In the genomic region with DNA sequence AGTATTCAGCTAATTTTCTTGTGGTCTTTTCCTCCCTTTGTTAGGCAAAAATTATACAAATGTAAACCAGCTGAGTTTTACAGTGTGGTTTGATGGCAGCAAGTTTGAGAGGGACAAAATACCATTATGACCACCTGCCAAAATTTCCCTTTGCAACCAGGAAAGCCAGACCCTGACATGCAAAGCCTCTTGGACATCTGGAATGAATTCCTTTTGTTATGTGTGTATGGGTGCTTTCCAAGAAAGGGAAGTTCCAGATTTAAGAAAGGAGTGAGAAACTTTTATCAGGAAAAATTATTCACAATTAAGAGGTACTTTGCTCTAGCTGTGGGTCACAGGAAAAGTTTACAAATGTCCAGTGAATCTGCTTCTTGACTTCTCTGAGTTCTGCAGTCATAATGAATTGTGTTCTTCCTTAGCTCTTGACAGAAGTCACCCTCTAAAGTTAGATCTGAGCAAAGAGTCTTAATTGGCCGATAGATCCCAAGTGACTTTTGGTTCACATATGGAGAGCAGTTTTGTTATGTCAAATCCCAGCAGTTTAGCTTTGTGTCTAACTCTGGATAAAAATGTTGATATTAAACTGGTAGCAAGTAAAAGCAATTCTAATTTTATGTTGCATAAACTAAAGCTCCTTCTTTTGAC, we compare ENCODE assay signal across 17 cellular contexts.
A peak's percentile ranks its signal among the peaks of the same experiment; 100 is the strongest.
DNase-seq lines count a peak whose midpoint lies in the region; TF ChIP-seq lines count a peak whose summit lies in the region.
"Had no signal": no experiment of that assay in that cellular context is flagged by ENCODE, and none has a peak within 500 bp of the region (broad histone marks: within the 10 kb centered on the region; RNA-seq: fewer than 3 reads in every experiment).

No MANE protein-coding gene starts in this region.

- no peaks in the 10 kb centered on the region for H3K27me3 Mint-ChIP-seq in activated CD4-positive, alpha-beta T cell treated with anti-CD3 and anti-CD28 coated beads, Interleukin-2, amount 10 ng/mL, durations not matched to agents 7 days and 5 days
- H3K27me3 Mint-ChIP-seq: activated CD4-positive, alpha-beta memory T cell treated with anti-CD3 and anti-CD28 coated beads for 36 hours had no signal

- WGBS in mesenchymal stem cell, result 100% methylated on average over 1 of the region's 1 CpG

- no peaks in the 10 kb centered on the region for H3K36me3 ChIP-seq in HEK293 (ENCODE audit: control insufficient read depth in 2 of 2, insufficient read depth in 1 of 2, low read length in 2 of 2)
- no peaks in the 10 kb centered on the region for H3K36me3 ChIP-seq in adipocyte (ENCODE audit: control insufficient read depth, insufficient read depth, low read length, severe bottlenecking)
- H3K36me3 ChIP-seq in mesenchymal stem cell (ENCODE audit: control insufficient read depth in 1 of 2, insufficient read depth in 2 of 2, low read depth in 1 of 2, low read length in 2 of 2), result no peaks in the 10 kb centered on the region
- H3K36me3 ChIP-seq: cardiac muscle cell, gastroesophageal sphincter had no signal

- POLR2A ChIA-PET in HEK293 (lab: Yijun Ruan, JAX), result no interaction called here
- POLR2A ChIA-PET in activated CD4-positive, alpha-beta T cell treated with anti-CD3 and anti-CD28 coated beads, Interleukin-2, amount 10 ng/mL, durations not matched to agents 7 days and 5 days (lab: Charles Lee), result no interaction called here

- CTCF ChIA-PET in HEK293 (lab: Yijun Ruan, JAX), result interaction anchor here (0.6 kb wide), 1 partner anchor 369 kb away, joined by 3 read pairs; no protein-coding TSS in a partner anchor
- CTCF ChIA-PET in activated CD4-positive, alpha-beta T cell treated with anti-CD3 and anti-CD28 coated beads, Interleukin-2, amount 10 ng/mL, durations not matched to agents 7 days and 5 days (lab: Charles Lee), result no interaction called here

- DNase-seq in AG09309 (ENCODE audit: low read depth), result peak; percentile 35
- DNase-seq in adipocyte (ENCODE audit: low read depth), result peak; percentile 64
- peak; percentile 46 for DNase-seq in mesenchymal stem cell
- DNase-seq in caudate nucleus (lab: John Stamatoyannopoulos, UW), result no peak
- DNase-seq in activated CD4-positive, CD25-positive, alpha-beta regulatory T cell treated with anti-CD3 and anti-CD28 coated beads, Interleukin-2, amount 50 U/mL, for 72 hours, result no peak
- DNase-seq in stimulated activated CD4-positive, alpha-beta T cell treated with anti-CD3 and anti-CD28 coated beads, Interleukin-2, amount 100 ng/mL, for 48 hours, result no peak
- DNase-seq in activated CD4-positive, alpha-beta T cell treated with anti-CD3 and anti-CD28 coated beads, Interleukin-2, amount 10 ng/mL, durations not matched to agents 7 days and 5 days, result no peak
- DNase-seq: activated CD4-positive, alpha-beta memory T cell treated with anti-CD3 and anti-CD28 coated beads for 36 hours; activated T-cell treated with anti-CD3 and anti-CD28 coated beads, Interleukin-2, amount 50 U/mL, for 48 hours; NCI-H1930; NCI-H510A treated with DMSO at 0.1 percent for 48 hours; retina had no signal

- H3K4ac ChIP-seq in mesenchymal stem cell (ENCODE audit: low read depth in 1 of 2, low read length in 2 of 2), result no peak overlapping the region

- H3K4me1 Mint-ChIP-seq in activated CD4-positive, alpha-beta T cell treated with anti-CD3 and anti-CD28 coated beads, Interleukin-2, amount 10 ng/mL, durations not matched to agents 7 days and 5 days, result no peaks in the 10 kb centered on the region

- H3K4me3 Mint-ChIP-seq in activated CD4-positive, alpha-beta T cell treated with anti-CD3 and anti-CD28 coated beads, Interleukin-2, amount 10 ng/mL, durations not matched to agents 7 days and 5 days, result no peak overlapping the region
- H3K4me3 Mint-ChIP-seq: activated CD4-positive, alpha-beta memory T cell treated with anti-CD3 and anti-CD28 coated beads for 36 hours; natural killer cell treated with Interleukin-12 subunit alpha and Interleukin-12 subunit beta and Interleukin-15 and Interleukin-18, amount 100 ng/mL, for 72 hours had no signal

- H3K18ac ChIP-seq in mesenchymal stem cell (ENCODE audit: low read depth in 1 of 2, low read length in 2 of 2), result no peak overlapping the region

- H2BK120ac ChIP-seq in mesenchymal stem cell (ENCODE audit: low read depth, low read length), result no peak overlapping the region

- H3K9me3 ChIP-seq in HEK293 (ENCODE audit: control insufficient read depth, insufficient read depth, low read depth, low read length), result no peaks in the 10 kb centered on the region
- H3K9me3 ChIP-seq in adipocyte (ENCODE audit: control insufficient read depth, low read length), result no peaks in the 10 kb centered on the region
- H3K9me3 ChIP-seq in mesenchymal stem cell (ENCODE audit: control insufficient read depth, low read length), result no peaks in the 10 kb centered on the region
- H3K9me3 ChIP-seq: gastroesophageal sphincter had no signal

- no peaks in the 10 kb centered on the region for H3K9me3 Mint-ChIP-seq in activated CD4-positive, alpha-beta T cell treated with anti-CD3 and anti-CD28 coated beads, Interleukin-2, amount 10 ng/mL, durations not matched to agents 7 days and 5 days
- H3K9me3 Mint-ChIP-seq: activated CD4-positive, alpha-beta memory T cell treated with anti-CD3 and anti-CD28 coated beads for 36 hours had no signal

- H3K4me1 ChIP-seq in HEK293 (ENCODE audit: control insufficient read depth, insufficient read depth, low read length), result peaks cover 34% of the 10 kb centered on the region
- H3K4me1 ChIP-seq in adipocyte (ENCODE audit: control insufficient read depth, insufficient read depth, low read length), result peaks cover 25% of the 10 kb centered on the region
- H3K4me1 ChIP-seq in mesenchymal stem cell (ENCODE audit: control insufficient read depth, insufficient read depth, low read depth, low read length), result peaks cover 2% of the 10 kb centered on the region

- H2AK5ac ChIP-seq in mesenchymal stem cell (ENCODE audit: low read length, severe bottlenecking), result peak overlapping the region; percentile 69

- no peak overlapping the region for H3K27ac Mint-ChIP-seq in activated CD4-positive, alpha-beta T cell treated with anti-CD3 and anti-CD28 coated beads, Interleukin-2, amount 10 ng/mL, durations not matched to agents 7 days and 5 days
- H3K27ac Mint-ChIP-seq: activated CD4-positive, alpha-beta memory T cell treated with anti-CD3 and anti-CD28 coated beads for 36 hours; activated naive CD4-positive, alpha-beta T cell treated with anti-CD3 and anti-CD28 coated beads, Interleukin-2, amount 50 U/mL, for 72 hours had no signal

- H3K27me3 ChIP-seq in adipocyte (replicated peaks; ENCODE audit: control insufficient read depth, insufficient read depth, low read length) (no peaks in the 10 kb centered on the region), mesenchymal stem cell (ENCODE audit: control insufficient read depth in 1 of 2, insufficient read depth in 1 of 2, low read length in 2 of 2) (no peaks in the 10 kb centered on the region)
- H3K27me3 ChIP-seq: cardiac muscle cell, gastroesophageal sphincter had no signal

- H3K27ac ChIP-seq in HEK293 (ENCODE audit: extremely low read depth, low read depth, low read length) (no peak overlapping the region; the same call in 1 of the 2 replicates), mesenchymal stem cell (ENCODE audit: low read length, poor library complexity, severe bottlenecking) (no peak overlapping the region), caudate nucleus (ENCODE audit: low read depth, low read length) (no peak overlapping the region)

- no peak overlapping the region for H4K91ac ChIP-seq in mesenchymal stem cell (ENCODE audit: low read length)

- no peak overlapping the region for H3K14ac ChIP-seq in mesenchymal stem cell (ENCODE audit: low read length in 2 of 2)

- TF ChIP-seq CTCF in AG09309 (IDR thresholded peaks at IDR 0.05; ENCODE audit: control insufficient read depth, insufficient read depth, low read depth, low read length, missing control alignments), result no peak
- no peak for TF ChIP-seq CTCF in HEK293 (tag by site-specific recombination; IDR thresholded peaks at IDR 0.05)

- no peak overlapping the region for H3K9ac ChIP-seq in adipocyte (ENCODE audit: low read length)
- H3K9ac ChIP-seq in mesenchymal stem cell (ENCODE audit: low read length), result no peak overlapping the region

- H3K23ac ChIP-seq in mesenchymal stem cell (ENCODE audit: low read length in 2 of 2), result no peak overlapping the region

- H3K36me3 Mint-ChIP-seq in activated CD4-positive, alpha-beta T cell treated with anti-CD3 and anti-CD28 coated beads, Interleukin-2, amount 10 ng/mL, durations not matched to agents 7 days and 5 days (ENCODE audit: low read depth), result no peaks in the 10 kb centered on the region
- H3K36me3 Mint-ChIP-seq: activated CD4-positive, alpha-beta memory T cell treated with anti-CD3 and anti-CD28 coated beads for 36 hours; activated naive CD4-positive, alpha-beta T cell treated with anti-CD3 and anti-CD28 coated beads, Interleukin-2, amount 50 U/mL, for 72 hours; natural killer cell treated with Interleukin-12 subunit alpha and Interleukin-12 subunit beta and Interleukin-15 and Interleukin-18, amount 100 ng/mL, for 72 hours had no signal

- H2BK15ac ChIP-seq in mesenchymal stem cell (ENCODE audit: low read depth, poor library complexity, severe bottlenecking), result no peak overlapping the region

- no peak overlapping the region for H2AFZ ChIP-seq in mesenchymal stem cell (ENCODE audit: low read depth, low read length)

- H2BK12ac ChIP-seq in mesenchymal stem cell (ENCODE audit: low read length in 2 of 2), result no peak overlapping the region

- H2BK5ac ChIP-seq in mesenchymal stem cell (ENCODE audit: low read depth, low read length, poor library complexity, severe bottlenecking), result no peak overlapping the region

- H3K4me3 ChIP-seq in AG09309 (ENCODE audit: control insufficient read depth, low read depth, low read length) (no peak overlapping the region), HEK293 (ENCODE audit: low read depth, low read length) (no peak overlapping the region), adipocyte (ENCODE audit: low read length) (no peak overlapping the region), mesenchymal stem cell (ENCODE audit: insufficient read depth in 1 of 2, low read depth in 1 of 2, low read length in 2 of 2) (no peak overlapping the region)
- H3K4me3 ChIP-seq: cardiac muscle cell, gastroesophageal sphincter had no signal

- H3K79me1 ChIP-seq in mesenchymal stem cell (replicated peaks; ENCODE audit: low read length, poor library complexity, severe bottlenecking), result no peaks in the 10 kb centered on the region

- H3K4me2 ChIP-seq in mesenchymal stem cell (ENCODE audit: low read length, poor library complexity, severe bottlenecking), result no peak overlapping the region

- no peak overlapping the region for H4K8ac ChIP-seq in mesenchymal stem cell (ENCODE audit: low read length)

TF ChIP-seq in HEK293, 187 proteins besides CTCF, POLR2A, EP300 and RAD21 (continues in another document):
- TF ChIP-seq ZNF341 (tag by site-specific recombination; IDR thresholded peaks at IDR 0.05; ENCODE audit: low read depth), result no peak

Comparison
In these comparisons a context has a peak if more than half of its experiments do, and no peak if none do; other contexts are left out.
1. DNase-seq: peak in AG09309 (single experiment), adipocyte (single experiment) and mesenchymal stem cell (single experiment); none in caudate nucleus (0 of 61), activated CD4-positive, CD25-positive, alpha-beta regulatory T cell treated with anti-CD3 and anti-CD28 coated beads, Interleukin-2, amount 50 U/mL, for 72 hours (single experiment), stimulated activated CD4-positive, alpha-beta T cell treated with anti-CD3 and anti-CD28 coated beads, Interleukin-2, amount 100 ng/mL, for 48 hours (0 of 2) and activated CD4-positive, alpha-beta T cell treated with anti-CD3 and anti-CD28 coated beads, Interleukin-2, amount 10 ng/mL, durations not matched to agents 7 days and 5 days (single experiment).